ENCODE assay signal across 8 cellular contexts in the genomic region with DNA sequence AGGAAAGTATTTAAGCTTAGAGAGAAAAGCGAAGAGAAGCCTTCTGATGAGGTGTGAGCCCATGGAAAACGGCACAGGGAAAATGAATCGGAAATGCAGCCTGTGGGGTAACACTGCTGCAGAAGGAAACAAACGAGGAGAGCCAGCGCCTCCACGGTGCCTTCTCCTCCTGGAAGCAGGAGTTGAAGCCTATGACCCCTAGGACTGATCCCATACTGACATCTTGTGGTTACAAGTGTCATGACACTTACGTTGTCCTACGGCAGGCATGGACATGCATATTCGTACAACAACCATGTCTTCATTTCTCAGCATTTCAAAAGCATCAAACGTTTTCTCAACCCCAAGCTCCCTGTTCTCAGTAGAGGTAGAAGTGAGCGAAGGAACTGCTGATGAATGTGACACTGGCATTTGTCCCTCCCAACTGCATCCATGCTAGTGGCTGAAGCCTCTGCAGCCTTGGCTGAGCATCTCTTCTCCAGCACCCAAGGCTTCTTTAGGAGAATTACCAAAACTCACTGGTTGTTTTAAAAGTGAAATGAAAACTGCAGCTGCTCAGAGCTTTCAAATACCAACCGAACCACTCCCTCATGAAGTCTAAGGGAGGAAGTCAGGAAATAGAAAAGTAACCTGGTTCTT.
DNase-seq lines count a peak whose midpoint lies in the region; ATAC-seq lines count a peak whose summit lies in the region.

No MANE protein-coding gene starts in this region.

- H3K27ac Mint-ChIP-seq in activated CD4-positive, alpha-beta T cell treated with anti-CD3 and anti-CD28 coated beads for 36 hours, result no peak overlapping the region

- no peaks in the 10 kb centered on the region for H3K27me3 Mint-ChIP-seq in activated CD4-positive, alpha-beta T cell treated with anti-CD3 and anti-CD28 coated beads for 36 hours

- CTCF ChIA-PET in activated CD4-positive, alpha-beta T cell treated with anti-CD3 and anti-CD28 coated beads for 36 hours (lab: Charles Lee), result interaction anchor here (0.5 to 2.2 kb wide), 29 partner anchors 9 to 922 kb away, joined by 3 to 12 read pairs (median 3); no protein-coding TSS in a partner anchor

- no peaks in the 10 kb centered on the region for H3K36me3 Mint-ChIP-seq in activated CD4-positive, alpha-beta T cell treated with anti-CD3 and anti-CD28 coated beads for 36 hours (ENCODE audit: low read depth)

- no peaks in the 10 kb centered on the region for H3K9me3 Mint-ChIP-seq in activated CD4-positive, alpha-beta T cell treated with anti-CD3 and anti-CD28 coated beads for 36 hours (ENCODE audit: low read depth)

- POLR2A ChIA-PET in activated CD4-positive, alpha-beta T cell treated with anti-CD3 and anti-CD28 coated beads for 36 hours (lab: Charles Lee), result no interaction called here

- no peak overlapping the region for H3K4me3 Mint-ChIP-seq in activated CD4-positive, alpha-beta T cell treated with anti-CD3 and anti-CD28 coated beads for 36 hours

- peak; percentile 89 for ATAC-seq in activated CD4-positive, alpha-beta T cell treated with anti-CD3 and anti-CD28 coated beads for 36 hours
- ATAC-seq in HG02571 (IDR thresholded peaks at IDR 0.05; ENCODE audit: unreplicated experiment), result peak; percentile 79

- H3K4me1 Mint-ChIP-seq in activated CD4-positive, alpha-beta T cell treated with anti-CD3 and anti-CD28 coated beads for 36 hours, result no peaks in the 10 kb centered on the region

- intact Hi-C loops in activated CD4-positive, alpha-beta T cell treated with anti-CD3 and anti-CD28 coated beads for 36 hours (cut with DNase I, micrococcal nuclease), result loop anchor here (1.0 to 10.0 kb wide), 10 partner anchors 83 to 824 kb away; no protein-coding TSS in a partner anchor

- DNase-seq in activated CD4-positive, alpha-beta T cell treated with anti-CD3 and anti-CD28 coated beads for 36 hours, result peak; percentile 44
- DNase-seq in activated CD4-positive, alpha-beta T cell treated with anti-CD3 and anti-CD28 coated beads for 1 hour, result no peak
- DNase-seq in NCI-H146 (lab: John Stamatoyannopoulos, UW), result peak; percentile 67
- DNase-seq in SW480 (ENCODE audit: low spot score), result peak; percentile 87
- peak; percentile 92 for DNase-seq in cerebellar cortex (ENCODE audit: low spot score)
- peak; percentile 66 for DNase-seq in kidney glomerular epithelial cell (lab: John Stamatoyannopoulos, UW)
- peak; percentile 4 for DNase-seq in stimulated activated CD4-positive, alpha-beta T cell treated with anti-CD3 and anti-CD28 coated beads, Interleukin-4, amount 100 ng/mL, for 1 hour
